In genomic region chr6:53934013-53934412, GRCh38 we compare ENCODE assay signal across 31 cellular contexts.
"Had no signal": no experiment of that assay in that cellular context is flagged by ENCODE, and none has a peak within 500 bp of the region (broad histone marks: within the 10 kb centered on the region; RNA-seq: fewer than 3 reads in every experiment).

No MANE protein-coding gene starts in this region.

- ATAC-seq: activated CD4-positive, CD25-positive, alpha-beta regulatory T cell treated with anti-CD3 and anti-CD28 coated beads, Interleukin-2, amount 50 U/mL, for 24 hours; activated CD8-positive, alpha-beta memory T cell treated with anti-CD3 and anti-CD28 coated beads, Interleukin-2, amount 10 ng/mL, durations not matched to agents 7 days and 5 days; activated CD8-positive, alpha-beta T cell treated with anti-CD3 and anti-CD28 coated beads, Interleukin-2, amount 10 ng/mL, durations not matched to agents 7 days and 5 days; activated naive CD4-positive, alpha-beta T cell treated with anti-CD3 and anti-CD28 coated beads, Interleukin-2, amount 50 U/mL, for 72 hours; activated T-cell treated with anti-CD3 and anti-CD28 coated beads, Interleukin-2, amount 50 U/mL, for 72 hours; body of pancreas; T-helper 17 cell had no signal

- H3K36me3 ChIP-seq: cardiac muscle cell, WERI-Rb-1 had no signal

- DNase-seq: activated B cell treated with CpG ODN at 0.5 μM for 24 hours; activated CD4-positive, alpha-beta T cell treated with anti-CD3 and anti-CD28 coated beads for 48 hours; activated CD4-positive, alpha-beta T cell treated with anti-CD3 and anti-CD28 coated beads, Interleukin-2, amount 50 U/mL, for 1 hour; activated CD4-positive, alpha-beta T cell treated with anti-CD3 and anti-CD28 coated beads, Interleukin-2, amount 50 U/mL, for 48 hours; activated CD8-positive, alpha-beta memory T cell treated with anti-CD3 and anti-CD28 coated beads, Interleukin-2, amount 10 ng/mL, durations not matched to agents 7 days and 5 days; activated CD8-positive, alpha-beta memory T cell treated with anti-CD3 and anti-CD28 coated beads, Interleukin-2, amount 50 U/mL, for 4 hours; activated CD8-positive, alpha-beta T cell treated with anti-CD3 and anti-CD28 coated beads, Interleukin-2, amount 10 ng/mL, durations not matched to agents 7 days and 5 days; activated gamma-delta T cell; activated naive CD4-positive, alpha-beta T cell; activated naive CD4-positive, alpha-beta T cell treated with anti-CD3 and anti-CD28 coated beads, Interleukin-2, amount 10 ng/mL, durations not matched to agents 7 days and 5 days; activated naive CD8-positive, alpha-beta T cell treated with anti-CD3 and anti-CD28 coated beads, Interleukin-2, amount 10 ng/mL, durations not matched to agents 7 days and 5 days; activated T-cell treated with anti-CD3 and anti-CD28 coated beads, Interleukin-2, amount 50 U/mL, for 1 hour; activated T-cell treated with anti-CD3 and anti-CD28 coated beads, Interleukin-2, amount 50 U/mL, for 72 hours; anterior cingulate cortex; body of pancreas; central memory CD4-positive, alpha-beta T cell; cerebellar nuclear complex; dorsolateral prefrontal cortex; effector memory CD4-positive, alpha-beta T cell; endodermal cell; erythroblast; foreskin fibroblast; head of caudate nucleus; T-helper 1 cell; T-helper 17 cell; T1000; WERI-Rb-1 had no signal

- H3K4me1 ChIP-seq: body of pancreas had no signal

- H3K9me3 ChIP-seq: body of pancreas had no signal

- H3K27ac ChIP-seq: body of pancreas, cardiac muscle cell, coronary artery, dorsolateral prefrontal cortex, WERI-Rb-1 had no signal

- H3K27me3 ChIP-seq: body of pancreas, cardiac muscle cell, dorsolateral prefrontal cortex had no signal

- H3K4me3 ChIP-seq: body of pancreas, cardiac muscle cell, coronary artery, dorsolateral prefrontal cortex had no signal
